21 cellular contexts compared by ENCODE assay signal in the genomic region with DNA sequence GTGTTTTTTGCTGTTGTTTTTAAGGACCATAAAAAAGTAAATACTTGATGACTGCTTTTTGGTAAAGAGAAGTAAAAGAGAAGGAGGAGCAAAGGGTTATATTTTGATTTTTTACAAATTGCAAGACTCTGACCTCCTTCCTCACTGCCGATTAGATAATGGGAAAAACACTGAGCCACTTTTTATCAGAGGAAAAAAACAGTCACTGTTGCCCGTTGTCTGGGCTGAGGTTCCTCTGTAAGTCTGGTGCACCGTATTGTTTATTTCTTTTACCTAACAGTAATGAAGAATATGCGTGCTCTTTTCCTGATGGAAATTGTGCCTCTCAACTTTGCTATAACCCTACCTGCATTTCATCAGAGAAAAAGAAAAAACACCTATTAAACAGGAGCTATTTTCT.
"Had no signal": no experiment of that assay in that cellular context is flagged by ENCODE, and none has a peak within 500 bp of the region (broad histone marks: within the 10 kb centered on the region; RNA-seq: fewer than 3 reads in every experiment).

No MANE protein-coding gene starts in this region.

- H3K9me3 ChIP-seq: sigmoid colon, testis, vagina had no signal

- H3K36me3 Mint-ChIP-seq: activated naive CD8-positive, alpha-beta T cell treated with anti-CD3 and anti-CD28 coated beads, Interleukin-2, amount 10 ng/mL, durations not matched to agents 7 days and 5 days; memory B cell; naive B cell; type B pancreatic cell had no signal

- H3K27me3 ChIP-seq: sigmoid colon, testis, vagina had no signal

- H3K36me3 ChIP-seq: sigmoid colon, vagina had no signal

- H3K4me1 Mint-ChIP-seq: activated CD4-positive, alpha-beta memory T cell treated with anti-CD3 and anti-CD28 coated beads, Interleukin-2, amount 10 ng/mL, durations not matched to agents 7 days and 5 days; activated CD4-positive, alpha-beta T cell treated with anti-CD3 and anti-CD28 coated beads, Interleukin-2, amount 10 ng/mL, durations not matched to agents 24 days and 14 days had no signal

- ATAC-seq: activated CD4-positive, CD25-positive, alpha-beta regulatory T cell treated with anti-CD3 and anti-CD28 coated beads, Interleukin-2, amount 50 U/mL, for 24 hours; activated T-cell treated with anti-CD3 and anti-CD28 coated beads, Interleukin-2, amount 50 U/mL, for 72 hours; T-helper 17 cell had no signal

- H3K27ac ChIP-seq: sigmoid colon, testis, vagina, VCaP had no signal

- H3K4me3 Mint-ChIP-seq: activated CD4-positive, alpha-beta memory T cell treated with anti-CD3 and anti-CD28 coated beads, Interleukin-2, amount 10 ng/mL, durations not matched to agents 7 days and 5 days; activated CD4-positive, alpha-beta T cell treated with anti-CD3 and anti-CD28 coated beads, Interleukin-2, amount 10 ng/mL, durations not matched to agents 24 days and 14 days; activated naive CD4-positive, alpha-beta T cell treated with anti-CD3 and anti-CD28 coated beads for 36 hours; activated naive CD8-positive, alpha-beta T cell treated with anti-CD3 and anti-CD28 coated beads, Interleukin-2, amount 10 ng/mL, durations not matched to agents 7 days and 5 days; activated T-cell treated with anti-CD3 and anti-CD28 coated beads, Interleukin-2, amount 50 U/mL, for 72 hours; memory B cell; naive B cell; T-helper 17 cell; type B pancreatic cell had no signal

- H3K4me3 ChIP-seq: sigmoid colon, testis, vagina had no signal

- H3K9me3 Mint-ChIP-seq: activated CD4-positive, alpha-beta memory T cell treated with anti-CD3 and anti-CD28 coated beads, Interleukin-2, amount 10 ng/mL, durations not matched to agents 7 days and 5 days; activated CD4-positive, alpha-beta T cell treated with anti-CD3 and anti-CD28 coated beads, Interleukin-2, amount 10 ng/mL, durations not matched to agents 24 days and 14 days; activated naive CD4-positive, alpha-beta T cell treated with anti-CD3 and anti-CD28 coated beads for 36 hours; activated naive CD8-positive, alpha-beta T cell treated with anti-CD3 and anti-CD28 coated beads, Interleukin-2, amount 10 ng/mL, durations not matched to agents 7 days and 5 days; naive B cell had no signal

- H3K27ac Mint-ChIP-seq: activated CD4-positive, alpha-beta memory T cell treated with anti-CD3 and anti-CD28 coated beads, Interleukin-2, amount 10 ng/mL, durations not matched to agents 7 days and 5 days; activated CD4-positive, alpha-beta T cell treated with anti-CD3 and anti-CD28 coated beads, Interleukin-2, amount 10 ng/mL, durations not matched to agents 24 days and 14 days; activated naive CD4-positive, alpha-beta T cell treated with anti-CD3 and anti-CD28 coated beads for 36 hours; activated naive CD8-positive, alpha-beta T cell treated with anti-CD3 and anti-CD28 coated beads, Interleukin-2, amount 10 ng/mL, durations not matched to agents 7 days and 5 days; activated T-cell treated with anti-CD3 and anti-CD28 coated beads, Interleukin-2, amount 50 U/mL, for 72 hours; memory B cell; naive B cell; T-helper 17 cell; type B pancreatic cell had no signal

- H3K4me1 ChIP-seq: testis, vagina had no signal

- DNase-seq: activated CD4-positive, alpha-beta memory T cell treated with anti-CD3 and anti-CD28 coated beads, Interleukin-2, amount 10 ng/mL, durations not matched to agents 7 days and 5 days; activated CD4-positive, alpha-beta T cell treated with anti-CD3 and anti-CD28 coated beads, Interleukin-2, amount 10 ng/mL, durations not matched to agents 24 days and 14 days; activated effector memory CD4-positive, alpha-beta T cell treated with Interleukin-2 at 50 U/mL for 16 hours; activated naive CD4-positive, alpha-beta T cell treated with anti-CD3 and anti-CD28 coated beads for 36 hours; activated naive CD8-positive, alpha-beta T cell treated with anti-CD3 and anti-CD28 coated beads, Interleukin-2, amount 10 ng/mL, durations not matched to agents 7 days and 5 days; activated T-cell treated with anti-CD3 and anti-CD28 coated beads, Interleukin-2, amount 50 U/mL, for 72 hours; amniotic stem cell; cortex of kidney; hypothalamus; naive B cell; posterior cingulate gyrus; sigmoid colon; stimulated activated CD4-positive, alpha-beta T cell treated with anti-CD3 and anti-CD28 coated beads, Interleukin-4, amount 100 ng/mL, for 1 hour; stimulated activated naive CD4-positive, alpha-beta T cell; T-helper 17 cell; testis had no signal

- H3K27me3 Mint-ChIP-seq: activated CD4-positive, alpha-beta memory T cell treated with anti-CD3 and anti-CD28 coated beads, Interleukin-2, amount 10 ng/mL, durations not matched to agents 7 days and 5 days; activated CD4-positive, alpha-beta T cell treated with anti-CD3 and anti-CD28 coated beads, Interleukin-2, amount 10 ng/mL, durations not matched to agents 24 days and 14 days had no signal
